11 cellular contexts compared by ENCODE assay signal in the genomic region with DNA sequence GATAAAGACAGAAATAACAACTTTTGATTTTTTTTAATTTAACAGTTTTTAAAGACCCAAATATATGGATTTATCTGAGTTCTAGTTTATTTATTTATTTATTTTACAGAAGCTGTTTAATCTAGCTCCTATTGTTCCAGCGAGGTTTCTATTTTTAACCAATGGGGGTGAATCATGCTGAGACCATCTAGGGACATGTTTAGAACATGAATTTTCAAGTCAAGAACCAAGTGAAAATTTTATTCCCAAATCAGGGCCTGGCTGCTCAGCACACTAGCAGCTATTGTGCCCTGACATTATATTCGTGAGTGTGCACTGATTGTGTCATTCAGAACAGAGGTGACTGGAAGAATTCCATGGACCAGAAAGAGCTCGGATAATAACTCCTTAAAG. TPM values are rescaled to one million over a fixed set of nuclear protein-coding genes. Genes with fewer than 3 reads are reported as not detected.
DNase-seq lines count a peak whose midpoint lies in the region; ATAC-seq and TF ChIP-seq lines count a peak whose summit lies in the region.
"Had no signal": no experiment of that assay in that cellular context is flagged by ENCODE, and none has a peak within 500 bp of the region (broad histone marks: within the 10 kb centered on the region; RNA-seq: fewer than 3 reads in every experiment).

No MANE protein-coding gene starts in this region.

- H3K9me3 ChIP-seq in cardiac muscle cell (ENCODE audit: low read depth) (no peaks in the 10 kb centered on the region), PC-9 (ENCODE audit: insufficient read depth, low read depth) (no peaks in the 10 kb centered on the region)

- peak; percentile 19 to 51 for DNase-seq in cardiac muscle cell (ENCODE audit: low read depth in 1 of 2, low spot score in 1 of 2)
- DNase-seq in Right ventricle myocardium inferior (ENCODE audit: missing footprints): no peak
- peak; percentile 76 for DNase-seq in epithelial cell of esophagus (ENCODE audit: low read depth)
- DNase-seq in naive thymus-derived CD8-positive, alpha-beta T cell: no peak
- DNase-seq in SIG-M5 (lab: John Stamatoyannopoulos, UW): no peak
- no peak for DNase-seq in SIG-M5 treated with dmso at 0.1 percent for 504 hours (lab: John Stamatoyannopoulos, UW; ENCODE audit: unreplicated experiment)
- DNase-seq in PC-9: no peak
- no peak for DNase-seq in NOMO-1 treated with dmso at 0.1 percent for 144 hours (lab: John Stamatoyannopoulos, UW; ENCODE audit: unreplicated experiment)
- DNase-seq: NCI-H1694, T-helper 9 cell had no signal

- H3K4me3 ChIP-seq in cardiac muscle cell: no peak overlapping the region
- H3K4me3 ChIP-seq in epithelial cell of esophagus (ENCODE audit: low read length): no peak overlapping the region
- no peak overlapping the region for H3K4me3 ChIP-seq in PC-9
- H3K4me3 ChIP-seq: lung had no signal

- H3K79me2 ChIP-seq in PC-9 (ENCODE audit: low read depth): no peaks in the 10 kb centered on the region

- intact Hi-C loops in Right ventricle myocardium inferior (cut with DNase I) (no loop called here), PC-9 (cut with micrococcal nuclease; ENCODE audit: unreplicated experiment) (no loop called here)

- H3K9me2 ChIP-seq in PC-9 (ENCODE audit: insufficient read depth): no peaks in the 10 kb centered on the region

- ATAC-seq in Right ventricle myocardium inferior: no peak
- ATAC-seq in naive thymus-derived CD8-positive, alpha-beta T cell: no peak

- H3K27me3 Mint-ChIP-seq in naive thymus-derived CD8-positive, alpha-beta T cell: no peaks in the 10 kb centered on the region

- H3K36me3 ChIP-seq in cardiac muscle cell (no peaks in the 10 kb centered on the region), PC-9 (ENCODE audit: low read depth) (no peaks in the 10 kb centered on the region)

- H3K4me3 Mint-ChIP-seq in naive thymus-derived CD8-positive, alpha-beta T cell: peak overlapping the region in 6 of 10 donors; percentile 32 to 75 (median 66)

- H3K27ac Mint-ChIP-seq in naive thymus-derived CD8-positive, alpha-beta T cell: peak overlapping the region in 3 of 10 donors; percentile 53 to 83 (median 56)

- POLR2A ChIA-PET in naive thymus-derived CD8-positive, alpha-beta T cell (lab: Charles Lee): interaction anchor here (0.6 to 12.8 kb wide), 4 partner anchors 26 to 1284 kb away, joined by 3 to 210 read pairs (median 7); a partner anchor contains a TSS
- POLR2A ChIA-PET in PC-9 (lab: Charles Lee; ENCODE audit: unreplicated experiment): no interaction called here

- H3K4me1 Mint-ChIP-seq in naive thymus-derived CD8-positive, alpha-beta T cell: peaks cover 35 to 80% (median 68%) of the 10 kb centered on the region in 4 donors

- H2AFZ ChIP-seq in PC-9: no peak overlapping the region

- H3K27ac ChIP-seq in cardiac muscle cell: peak overlapping the region; percentile 99
- H3K27ac ChIP-seq in PC-9: no peak overlapping the region

- H3F3A ChIP-seq in PC-9 (ENCODE audit: insufficient read depth, low read depth): no peaks in the 10 kb centered on the region

- no peak overlapping the region for H3K4me2 ChIP-seq in PC-9

- H4K20me1 ChIP-seq in PC-9 (ENCODE audit: insufficient read depth): no peaks in the 10 kb centered on the region

- H3K27me3 ChIP-seq in cardiac muscle cell (no peaks in the 10 kb centered on the region), PC-9 (ENCODE audit: insufficient read depth, low read depth) (no peaks in the 10 kb centered on the region)

- H3K4me1 ChIP-seq in cardiac muscle cell (ENCODE audit: low read depth) (peaks cover 30% of the 10 kb centered on the region), PC-9 (replicated peaks; ENCODE audit: insufficient read depth) (no peaks in the 10 kb centered on the region)

- BruUV-seq in PC-9 (replicated peaks; lab: Mats Ljungman, UMichigan): no TSS peak

- CTCF ChIA-PET in PC-9 (lab: Charles Lee): no interaction called here

- TF ChIP-seq CTCF in cardiac muscle cell (IDR thresholded peaks at IDR 0.05; ENCODE audit: low read depth, low read length): no peak
- no peak for TF ChIP-seq CTCF in epithelial cell of esophagus (IDR thresholded peaks at IDR 0.05; ENCODE audit: insufficient read depth, low read depth, low read length, missing control alignments)
- TF ChIP-seq CTCF in PC-9 (conservative IDR thresholded peaks at IDR 0.05): no peak

- no peaks in the 10 kb centered on the region for H3K9me3 Mint-ChIP-seq in naive thymus-derived CD8-positive, alpha-beta T cell

- H3K36me3 Mint-ChIP-seq in naive thymus-derived CD8-positive, alpha-beta T cell: peaks cover 0 to 24% (median 12%) of the 10 kb centered on the region in 3 donors

RNA-seq across cellular contexts. Expression of a gene that starts 24.6 kb away (rescaled TPM):
- total RNA-seq in cardiac muscle cell: 7.7 and 10.8 TPM in 2 replicates
- polyA plus RNA-seq in cardiac muscle cell: 9.2 and 9.7 TPM in 2 replicates
- total RNA-seq in Right ventricle myocardium inferior: 13.1 TPM
- total RNA-seq in naive thymus-derived CD8-positive, alpha-beta T cell: 10 to 100 TPM; 26.6 to 30.0 TPM
- 10 to 100 TPM; 33.3 to 41.2 (median 40.3) TPM for polyA plus RNA-seq in naive thymus-derived CD8-positive, alpha-beta T cell
- 0.35 and 0.55 TPM in 2 replicates for total RNA-seq in PC-9 (2021)

Comparison
In these comparisons a context has a peak if more than half of its experiments do, and no peak if none do; other contexts are left out.
1. DNase-seq: peak in cardiac muscle cell (2 of 2) and epithelial cell of esophagus (single experiment); none in Right ventricle myocardium inferior (single experiment), naive thymus-derived CD8-positive, alpha-beta T cell (0 of 10), SIG-M5 (single experiment), SIG-M5 treated with dmso at 0.1 percent for 504 hours (single experiment), PC-9 (0 of 2) and NOMO-1 treated with dmso at 0.1 percent for 144 hours (single experiment).